8 cellular contexts compared by ENCODE assay signal in genomic region chr10:43197834-43198681, GRCh38. TPM values are rescaled to one million over a fixed set of nuclear protein-coding genes. Genes with fewer than 3 reads are reported as not detected.
DNase-seq lines count a peak whose midpoint lies in the region; ATAC-seq, FAIRE-seq and TF ChIP-seq lines count a peak whose summit lies in the region.
"Had no signal": no experiment of that assay in that cellular context is flagged by ENCODE, and none has a peak within 500 bp of the region (broad histone marks: within the 10 kb centered on the region; RNA-seq: fewer than 3 reads in every experiment).

No MANE protein-coding gene starts in this region.

- H3K27ac Mint-ChIP-seq in neural crest cell (ENCODE audit: unreplicated experiment): peak overlapping the region; percentile 19

- H3K9me3 ChIP-seq in K562 (replicated peaks; ENCODE audit: control insufficient read depth, insufficient read depth, low read depth, low read length): no peaks in the 10 kb centered on the region
- H3K9me3 ChIP-seq: thoracic aorta had no signal

- in situ Hi-C loops in K562 (cut with MboI): no loop called here

- H3K4me2 ChIP-seq in K562 (ENCODE audit: insufficient read depth, low read length): no peak overlapping the region

- peaks cover 4% of the 10 kb centered on the region for H3K4me1 Mint-ChIP-seq in neural crest cell

- 60% methylated on average over 15 of the region's 15 CpGs for WGBS in K562 (ENCODE audit: insufficient coverage, low coverage, missing lambda C conversion rate)

- POLR2A ChIA-PET in K562 (lab: Yijun Ruan, JAX): interaction anchor here (1.0 kb wide), 1 partner anchor 55 kb away, joined by 3 read pairs; no protein-coding TSS in a partner anchor

- intact Hi-C loops in K562 (cut with micrococcal nuclease): no loop called here

- TF ChIP-seq RAD21 in Ishikawa (IDR thresholded peaks at IDR 0.05; ENCODE audit: low read depth) (peak; percentile 7; the same call in 1 of the 2 replicates), K562 (CRISPR knock-in tag; conservative IDR thresholded peaks at IDR 0.05 in 1 of 2, IDR thresholded peaks at IDR 0.05 in 1 of 2) (peak in 1 of 2 experiments; percentile 19; a peak in 1 of 4 replicates)

- no peak overlapping the region for H3K4me3 Mint-ChIP-seq in neural crest cell

- H3K9me1 ChIP-seq in K562 (ENCODE audit: control insufficient read depth, insufficient read depth, low read length): no peaks in the 10 kb centered on the region

- H3K27ac ChIP-seq in K562 (ENCODE audit: extremely low read depth, low read depth, low read length): no peak overlapping the region
- H3K27ac ChIP-seq: thoracic aorta had no signal

- H3K9ac ChIP-seq in K562 (ENCODE audit: insufficient read depth in 1 of 2, low read depth in 2 of 2, low read length in 2 of 2): no peak overlapping the region

- H4K20me1 ChIP-seq in K562 (replicated peaks; ENCODE audit: control insufficient read depth, insufficient read depth, low read length): peaks cover 8% of the 10 kb centered on the region; the same call in 1 of the 2 replicates

- H3K79me2 ChIP-seq in K562 (ENCODE audit: control insufficient read depth, insufficient read depth, low read length): peaks cover 7% of the 10 kb centered on the region; the same call in 2 of the 3 replicates

- H3K36me3 ChIP-seq in GM06990 (ENCODE audit: control insufficient read depth, insufficient read depth, low read length) (no peaks in the 10 kb centered on the region), K562 (ENCODE audit: control insufficient read depth, insufficient read depth, low read length) (peaks cover 65% of the 10 kb centered on the region; the same call in 2 of the 3 replicates)

- TF ChIP-seq CTCF in GM06990 (IDR thresholded peaks at IDR 0.05; ENCODE audit: insufficient read depth, low read length, poor library complexity, severe bottlenecking) (peak; percentile 58), K562 (IDR thresholded peaks at IDR 0.05 in 2 of 3, conservative IDR thresholded peaks at IDR 0.05 in 1 of 3; ENCODE audit: insufficient read depth in 2 of 3, low read depth in 1 of 3, low read length in 3 of 3) (peak; percentile 57 to 71 (median 58)), neural crest cell (conservative IDR thresholded peaks at IDR 0.05) (peak; percentile 48)

- ATAC-seq in K562 (no peak), HG02973 (IDR thresholded peaks at IDR 0.05; ENCODE audit: unreplicated experiment) (no peak)

- peaks cover 3 to 30% of the 10 kb centered on the region in 2 experiments; a peak in 3 of 5 replicates for H3K4me1 ChIP-seq in K562 (replicated peaks in 1 of 2; ENCODE audit: control insufficient read depth in 2 of 2, insufficient read depth in 2 of 2, low read length in 2 of 2)

- H3K27me3 ChIP-seq in GM06990 (replicated peaks; ENCODE audit: control insufficient read depth, insufficient read depth, low read length) (no peaks in the 10 kb centered on the region; the same call in 1 of the 2 replicates), K562 (ENCODE audit: control insufficient read depth in 2 of 2, insufficient read depth in 2 of 2, low read length in 2 of 2) (no peaks in the 10 kb centered on the region)

- no TSS peak for BruUV-seq in K562 (replicated peaks; lab: Mats Ljungman, UMichigan)

- H3K4me3 ChIP-seq in GM06990 (replicated peaks; ENCODE audit: low read depth, low read length): no peak overlapping the region
- no peak overlapping the region for H3K4me3 ChIP-seq in K562
- H3K4me3 ChIP-seq: thoracic aorta had no signal

- no peak for FAIRE-seq in K562 (lab: Jason Lieb, UNC)

- CTCF ChIA-PET in K562 (lab: Yijun Ruan, JAX; ENCODE audit: low intra/inter-chr PET ratio): no interaction called here

- H2AFZ ChIP-seq in K562 (ENCODE audit: low read depth, low read length): no peak overlapping the region

- no peak for TF ChIP-seq EP300 in Ishikawa (IDR thresholded peaks at IDR 0.05; ENCODE audit: borderline replicate concordance)
- TF ChIP-seq EP300 in K562 (IDR thresholded peaks at IDR 0.05; ENCODE audit: low read length): no peak

- DNase-seq in GM06990 (ENCODE audit: extremely low read depth, insufficient read length) (no peak), K562 (ENCODE audit: extremely low read depth in 1 of 4, low spot score in 3 of 4) (peak in 3 of 4 experiments; percentile 42 to 45 (median 43)), neural crest cell (ENCODE audit: low read depth, low spot score) (no peak), NCI-H146 treated with DMSO at 0.1 percent for 48 hours (lab: John Stamatoyannopoulos, UW; ENCODE audit: unreplicated experiment) (no peak)
- no peak for DNase-seq in activated CD4-positive, CD25-positive, alpha-beta regulatory T cell treated with anti-CD3 and anti-CD28 coated beads, Interleukin-2, amount 50 U/mL, for 72 hours

- no peaks in the 10 kb centered on the region for H3K36me3 Mint-ChIP-seq in neural crest cell (ENCODE audit: low read depth)

- H3K27me3 Mint-ChIP-seq in neural crest cell (ENCODE audit: low read depth): no peaks in the 10 kb centered on the region

- H3K9me3 Mint-ChIP-seq in neural crest cell: no peaks in the 10 kb centered on the region

- no peak for TF ChIP-seq POLR2A in K562 (conservative IDR thresholded peaks at IDR 0.05)

TF ChIP-seq in Ishikawa, 13 proteins besides CTCF, POLR2A, EP300 and RAD21 (continues in another document):
- TF ChIP-seq TEAD4 (IDR thresholded peaks at IDR 0.05) (no peak), ZBTB7A (IDR thresholded peaks at IDR 0.05; ENCODE audit: low read depth) (no peak), TAF1 (IDR thresholded peaks at IDR 0.05; ENCODE audit: low read depth) (no peak), FOXM1 (IDR thresholded peaks at IDR 0.05; ENCODE audit: borderline replicate concordance, low read depth) (no peak), YY1 (IDR thresholded peaks at IDR 0.05; ENCODE audit: low read depth) (no peak), NFIC (IDR thresholded peaks at IDR 0.05) (no peak), MAX (IDR thresholded peaks at IDR 0.05) (no peak), CEBPB (IDR thresholded peaks at IDR 0.05) (no peak), EGR1 (IDR thresholded peaks at IDR 0.05) (no peak), TCF12 (IDR thresholded peaks at IDR 0.05; ENCODE audit: low read depth) (no peak)

TF ChIP-seq in K562, 482 proteins besides CTCF, POLR2A, EP300 and RAD21 (continues in another document):
- 0 out of 2 replicates have a peak, but pooled peaks have one; percentile 30 for TF ChIP-seq TFAP4 (CRISPR knock-in tag; IDR thresholded peaks at IDR 0.05; ENCODE audit: borderline replicate concordance)

RNA-seq across cellular contexts. Expression of gene CSGALNACT2, which starts 59.8 kb away (rescaled TPM):
- 3.4 and 12.8 TPM in 2 replicates for total RNA-seq in K562 (2011; cell fraction: chromatin; rRNA removed; ENCODE audit: low replicate concordance)
- total RNA-seq in K562 (2011; cell fraction: nucleolus; rRNA removed): 2.3 and 3.8 TPM in 2 replicates
- 5.7 and 8.4 TPM in 2 replicates for total RNA-seq in K562 (2011; cell fraction: nucleoplasm; rRNA removed)
- total RNA-seq in K562 (2014; rRNA removed) (2.9 and 3.3 TPM in 2 replicates), K562 (2014; rRNA removed; fragmentation: Illumina TruSeq; extraction: Trizol) (3.5 and 4.3 TPM in 2 replicates), K562 (2015; rRNA removed; fragmentation: Illumina TruSeq; extraction: Trizol) (2.6 and 3.3 TPM in 2 replicates), K562 (2021) (4.3 and 4.4 TPM in 2 replicates), neural crest cell (13.1 and 14.6 TPM in 2 replicates)
- polyA plus RNA-seq in K562 (2011; rRNA removed) (4.1 and 7.3 TPM in 2 replicates), K562 (2014; fragmentation: Illumina TruSeq; extraction: Trizol) (6.8 and 7.1 TPM in 2 replicates), K562 (2014; fragmentation: Nextera tagmentation; extraction: Ambion mirVana) (1 to 10 TPM; 1.4 to 1.9 TPM), K562 (2014; rRNA removed) (5.1 and 5.5 TPM in 2 replicates)
- polyA plus RNA-seq in K562 (2011; cell fraction: cytosol; rRNA removed): 1.3 and 2.3 TPM in 2 replicates
- 5.2 and 6.5 TPM in 2 replicates for polyA plus RNA-seq in K562 (2011; cell fraction: nucleus; rRNA removed)
- 3.9 and 6.2 TPM in 2 replicates for polyA plus RNA-seq in K562 (2012)
- polyA minus RNA-seq in K562 (2011; rRNA and poly(A)+ RNA removed): 5.2 and 7.4 TPM in 2 replicates
- 1.1 and 2.1 TPM in 2 replicates for polyA minus RNA-seq in K562 (2011; cell fraction: cytosol; rRNA and poly(A)+ RNA removed)
- 2.3 and 2.8 TPM in 2 replicates for polyA minus RNA-seq in K562 (2011; cell fraction: nucleus; rRNA and poly(A)+ RNA removed)

Comparison
In these comparisons a context has a peak if more than half of its experiments do, and no peak if none do; other contexts are left out.
1. DNase-seq: peak in K562 (3 of 4); none in GM06990 (single experiment), neural crest cell (single experiment), NCI-H146 treated with DMSO at 0.1 percent for 48 hours (single experiment) and activated CD4-positive, CD25-positive, alpha-beta regulatory T cell treated with anti-CD3 and anti-CD28 coated beads, Interleukin-2, amount 50 U/mL, for 72 hours (single experiment).
2. Peak in every context shown above with its lines, with median percentiles within 50 percentile points of each other: CTCF ChIP-seq.